13 cellular contexts compared by ENCODE assay signal in genomic region chr11:120632579-120632978, GRCh38.
A peak's percentile ranks its signal among the peaks of the same experiment; 100 is the strongest.
DNase-seq lines count a peak whose midpoint lies in the region; ATAC-seq and TF ChIP-seq lines count a peak whose summit lies in the region.
"Had no signal": no experiment of that assay in that cellular context is flagged by ENCODE, and none has a peak within 500 bp of the region (broad histone marks: within the 10 kb centered on the region; RNA-seq: fewer than 3 reads in every experiment).

No MANE protein-coding gene starts in this region.

- H3K4me1 Mint-ChIP-seq in endodermal cell = peaks cover 33% of the 10 kb centered on the region

- no peaks in the 10 kb centered on the region for H3K36me3 Mint-ChIP-seq in endodermal cell (ENCODE audit: low read depth)

- no peak overlapping the region for H3K4me3 Mint-ChIP-seq in endodermal cell
- H3K4me3 Mint-ChIP-seq: nephron progenitor cell had no signal

- H3K27ac ChIP-seq in endodermal cell (ENCODE audit: low read depth, low read length) = no peak overlapping the region
- H3K27ac ChIP-seq in esophagus muscularis mucosa (replicated peaks in 1 of 4) = no peak overlapping the region

- no peak for TF ChIP-seq EP300 in esophagus muscularis mucosa (IDR thresholded peaks at IDR 0.05)

- no peaks in the 10 kb centered on the region for H3K9me3 ChIP-seq in BE2C
- H3K9me3 ChIP-seq in endodermal cell (ENCODE audit: control insufficient read depth, low read length) = no peaks in the 10 kb centered on the region
- H3K9me3 ChIP-seq in esophagus muscularis mucosa = no peaks in the 10 kb centered on the region

- H3K27me3 Mint-ChIP-seq in endodermal cell (ENCODE audit: insufficient read depth) = peaks cover 18% of the 10 kb centered on the region

- no peak overlapping the region for H3K9ac ChIP-seq in endodermal cell (ENCODE audit: extremely low read depth, low read length, poor library complexity, severe bottlenecking)

- intact Hi-C loops in esophagus muscularis mucosa (cut with DNase I) = no loop called here

- H3K27me3 ChIP-seq in BE2C (no peaks in the 10 kb centered on the region), endodermal cell (ENCODE audit: control insufficient read depth, insufficient read depth, low read length, poor library complexity, severe bottlenecking) (no peaks in the 10 kb centered on the region), esophagus muscularis mucosa (peaks cover 0 to 13% (median 0%) of the 10 kb centered on the region in 4 donors)

- H3K4me3 ChIP-seq in BE2C (ENCODE audit: low read depth, low read length) (no peak overlapping the region), endodermal cell (ENCODE audit: low read length) (no peak overlapping the region), esophagus muscularis mucosa (no peak overlapping the region)

- no peak overlapping the region for H3K27ac Mint-ChIP-seq in endodermal cell
- H3K27ac Mint-ChIP-seq: nephron progenitor cell had no signal

- WGBS in endodermal cell (ENCODE audit: insufficient coverage in 1 of 2, insufficient read length in 1 of 2), 2 experiments = 83 to 91% methylated on average over 3 of the region's 3 CpGs
- 57% methylated on average over 3 of the region's 3 CpGs for WGBS in esophagus muscularis mucosa

- H3K9me3 Mint-ChIP-seq in endodermal cell = no peaks in the 10 kb centered on the region
- H3K9me3 Mint-ChIP-seq: nephron progenitor cell had no signal

- no peak for TF ChIP-seq POLR2A in esophagus muscularis mucosa (IDR thresholded peaks at IDR 0.05; ENCODE audit: low read depth)

- TF ChIP-seq CTCF in BE2C (IDR thresholded peaks at IDR 0.05; ENCODE audit: low read depth, low read length) = peak; percentile 39
- TF ChIP-seq CTCF in endodermal cell (conservative IDR thresholded peaks at IDR 0.05) = peak; percentile 73
- TF ChIP-seq CTCF in esophagus muscularis mucosa (IDR thresholded peaks at IDR 0.05) = no peak

- no peak for DNase-seq in BE2C
- DNase-seq in endodermal cell = no peak
- no peak for DNase-seq in cortex of kidney (lab: John Stamatoyannopoulos, UW)
- no peak for DNase-seq in esophagus muscularis mucosa (ENCODE audit: extremely low spot score)
- DNase-seq in NCI-H1694 (lab: John Stamatoyannopoulos, UW) = no peak
- DNase-seq: activated T-cell treated with anti-CD3 and anti-CD28 coated beads for 4 hours; aorta; NCI-H1092 treated with DMSO at 0.1 percent for 48 hours; nephron progenitor cell; stimulated activated naive CD4-positive, alpha-beta T cell had no signal

- peak; percentile 74 for ATAC-seq in GM18909 (IDR thresholded peaks at IDR 0.05; ENCODE audit: poor library complexity, unreplicated experiment)
- peak; percentile 78 for ATAC-seq in HG03280 (IDR thresholded peaks at IDR 0.05; ENCODE audit: unreplicated experiment)
- no peak for ATAC-seq in HG02623 (IDR thresholded peaks at IDR 0.05; ENCODE audit: unreplicated experiment)

- H3K36me3 ChIP-seq in BE2C = no peaks in the 10 kb centered on the region
- no peaks in the 10 kb centered on the region for H3K36me3 ChIP-seq in endodermal cell (ENCODE audit: control insufficient read depth, insufficient read depth, low read length)
- no peaks in the 10 kb centered on the region for H3K36me3 ChIP-seq in esophagus muscularis mucosa

- H3K4me1 ChIP-seq in BE2C (peaks cover 6% of the 10 kb centered on the region; the same call in 1 of the 2 replicates), endodermal cell (ENCODE audit: control insufficient read depth, insufficient read depth, low read length) (peaks cover 5% of the 10 kb centered on the region), esophagus muscularis mucosa (no peaks in the 10 kb centered on the region)

Comparison
In these comparisons a context has a peak if more than half of its experiments do, and no peak if none do; other contexts are left out.
1. CTCF ChIP-seq: peak in BE2C (single experiment) and endodermal cell (single experiment); none in esophagus muscularis mucosa (0 of 3).